In the genomic region with DNA sequence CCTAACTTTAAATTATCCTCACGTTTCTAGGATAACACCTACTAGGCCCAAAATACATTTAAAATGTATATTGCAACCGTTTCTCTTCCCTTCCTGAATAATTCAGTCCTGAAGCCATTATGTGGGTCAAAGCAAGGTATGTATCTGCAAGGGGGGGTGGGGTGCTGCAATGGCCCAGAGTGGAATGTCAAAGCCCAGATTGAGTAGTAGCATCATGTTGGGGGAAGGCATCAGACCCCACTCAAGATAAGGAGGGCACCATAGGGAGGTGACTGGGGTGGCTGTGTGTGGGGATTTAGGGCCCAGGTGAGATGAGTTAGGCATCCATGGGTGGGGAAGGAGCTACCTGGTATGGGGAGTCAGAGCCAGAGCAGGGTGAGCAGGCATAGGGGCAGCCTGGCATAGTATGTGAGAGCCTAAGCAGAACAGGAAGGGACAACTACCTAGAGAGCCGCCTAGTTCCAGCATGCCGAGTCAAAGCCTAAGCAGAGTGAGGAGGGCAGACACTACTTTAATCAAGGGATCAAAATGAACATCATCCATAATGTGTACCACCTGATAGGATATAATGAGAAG, we compare ENCODE assay signal across 15 cellular contexts. TPM values are rescaled to one million over a fixed set of nuclear protein-coding genes. Genes with fewer than 3 reads are reported as not detected.
DNase-seq lines count a peak whose midpoint lies in the region; TF ChIP-seq lines count a peak whose summit lies in the region.
"Had no signal": no experiment of that assay in that cellular context is flagged by ENCODE, and none has a peak within 500 bp of the region (broad histone marks: within the 10 kb centered on the region; RNA-seq: fewer than 3 reads in every experiment).

No MANE protein-coding gene starts in this region.

- no peak overlapping the region for H4K8ac ChIP-seq in neuronal stem cell (ENCODE audit: low read depth, low read length)

- no peak for TF ChIP-seq POLR2A in esophagus muscularis mucosa (IDR thresholded peaks at IDR 0.05; ENCODE audit: low read depth)

- H2AFZ ChIP-seq in neuronal stem cell (ENCODE audit: low read length) = no peak overlapping the region

- H3K4me1 ChIP-seq in neuronal stem cell (ENCODE audit: control insufficient read depth in 2 of 2, insufficient read depth in 1 of 2, low read depth in 1 of 2, low read length in 2 of 2) (peaks cover 0 to under 1% of the 10 kb centered on the region in 2 donors), esophagus muscularis mucosa (peaks cover 30 to 38% (median 34%) of the 10 kb centered on the region in 4 donors)

- H3K36me3 Mint-ChIP-seq in activated CD4-positive, alpha-beta memory T cell treated with anti-CD3 and anti-CD28 coated beads for 36 hours = peaks cover 14% of the 10 kb centered on the region
- peaks cover 44% of the 10 kb centered on the region for H3K36me3 Mint-ChIP-seq in activated CD4-positive, alpha-beta memory T cell treated with anti-CD3 and anti-CD28 coated beads, Interleukin-2, amount 10 ng/mL, durations not matched to agents 7 days and 5 days (ENCODE audit: low read depth)
- H3K36me3 Mint-ChIP-seq in Calu3 (ENCODE audit: insufficient read depth, unreplicated experiment) = peaks cover 12% of the 10 kb centered on the region
- H3K36me3 Mint-ChIP-seq in chondrocyte (ENCODE audit: low read depth) = peaks cover 3% of the 10 kb centered on the region

- H3K27ac Mint-ChIP-seq in activated CD4-positive, alpha-beta memory T cell treated with anti-CD3 and anti-CD28 coated beads for 36 hours = peak overlapping the region; percentile 3
- no peak overlapping the region for H3K27ac Mint-ChIP-seq in activated CD4-positive, alpha-beta memory T cell treated with anti-CD3 and anti-CD28 coated beads, Interleukin-2, amount 10 ng/mL, durations not matched to agents 7 days and 5 days
- H3K27ac Mint-ChIP-seq in Calu3 (ENCODE audit: unreplicated experiment) (peak overlapping the region; percentile 55), chondrocyte (ENCODE audit: unreplicated experiment) (peak overlapping the region; percentile 32)

- no peaks in the 10 kb centered on the region for H3K27me3 Mint-ChIP-seq in activated CD4-positive, alpha-beta memory T cell treated with anti-CD3 and anti-CD28 coated beads for 36 hours
- no peaks in the 10 kb centered on the region for H3K27me3 Mint-ChIP-seq in activated CD4-positive, alpha-beta memory T cell treated with anti-CD3 and anti-CD28 coated beads, Interleukin-2, amount 10 ng/mL, durations not matched to agents 7 days and 5 days
- no peaks in the 10 kb centered on the region for H3K27me3 Mint-ChIP-seq in Calu3 (ENCODE audit: unreplicated experiment)
- no peaks in the 10 kb centered on the region for H3K27me3 Mint-ChIP-seq in chondrocyte (ENCODE audit: low read depth)

- H3K36me3 ChIP-seq in neuronal stem cell (replicated peaks in 1 of 2; ENCODE audit: control insufficient read depth in 2 of 2, insufficient read depth in 2 of 2, low read length in 2 of 2) (peaks cover 2 to 49% of the 10 kb centered on the region in 2 donors), esophagus muscularis mucosa (no peaks in the 10 kb centered on the region)

- no peak overlapping the region for H2BK12ac ChIP-seq in neuronal stem cell (ENCODE audit: low read length)

- H3K18ac ChIP-seq in neuronal stem cell (ENCODE audit: low read length) = no peak overlapping the region

- H3K9me3 ChIP-seq in neuronal stem cell (replicated peaks in 1 of 2; ENCODE audit: control insufficient read depth in 2 of 2, insufficient read depth in 1 of 2, low read depth in 1 of 2, low read length in 2 of 2) (no peaks in the 10 kb centered on the region), esophagus muscularis mucosa (no peaks in the 10 kb centered on the region)
- H3K9me3 ChIP-seq: MG63 had no signal

- H4K91ac ChIP-seq in neuronal stem cell (ENCODE audit: low read depth, low read length, poor library complexity) = no peak overlapping the region

- no peak overlapping the region for H2BK5ac ChIP-seq in neuronal stem cell (ENCODE audit: low read length)

- H3K4me3 ChIP-seq in neuronal stem cell (ENCODE audit: low read length in 2 of 2) = no peak overlapping the region
- no peak overlapping the region for H3K4me3 ChIP-seq in esophagus muscularis mucosa
- H3K4me3 ChIP-seq: MG63 had no signal

- WGBS in neuronal stem cell (ENCODE audit: extremely low coverage in 2 of 2, insufficient read length in 2 of 2, insufficient replicate concordance in 1 of 2), 2 donors = no CpG with 5 or more reads among the region's 4 CpGs
- 88% methylated on average over 4 of the region's 4 CpGs for WGBS in esophagus muscularis mucosa

- CTCF ChIA-PET in activated CD4-positive, alpha-beta memory T cell treated with anti-CD3 and anti-CD28 coated beads for 36 hours (lab: Charles Lee) = no interaction called here
- CTCF ChIA-PET in activated CD4-positive, alpha-beta memory T cell treated with anti-CD3 and anti-CD28 coated beads, Interleukin-2, amount 10 ng/mL, durations not matched to agents 7 days and 5 days (lab: Charles Lee) = no interaction called here
- CTCF ChIA-PET in Calu3 (lab: Charles Lee) = no interaction called here

- peak overlapping the region; percentile 80 for H3K23ac ChIP-seq in neuronal stem cell (ENCODE audit: low read depth, low read length, poor library complexity)

- no peak overlapping the region for H2BK120ac ChIP-seq in neuronal stem cell (ENCODE audit: low read depth, low read length)

- H3K27me3 ChIP-seq in neuronal stem cell (ENCODE audit: control insufficient read depth in 3 of 3, insufficient read depth in 3 of 3, low read depth in 1 of 3, low read length in 3 of 3) = no peaks in the 10 kb centered on the region
- no peaks in the 10 kb centered on the region for H3K27me3 ChIP-seq in esophagus muscularis mucosa
- H3K27me3 ChIP-seq: MG63 had no signal

- no peak overlapping the region for H3K4me3 Mint-ChIP-seq in activated CD4-positive, alpha-beta memory T cell treated with anti-CD3 and anti-CD28 coated beads for 36 hours
- H3K4me3 Mint-ChIP-seq in activated CD4-positive, alpha-beta memory T cell treated with anti-CD3 and anti-CD28 coated beads, Interleukin-2, amount 10 ng/mL, durations not matched to agents 7 days and 5 days = no peak overlapping the region
- H3K4me3 Mint-ChIP-seq in Calu3 (ENCODE audit: low read depth, unreplicated experiment) (no peak overlapping the region), chondrocyte (ENCODE audit: unreplicated experiment) (no peak overlapping the region)

- in situ Hi-C loops in GM13976 (cut with MboI; ENCODE audit: low sequenced_read_pairs, unreplicated experiment) = no loop called here

- DNase-seq in activated CD4-positive, alpha-beta memory T cell treated with anti-CD3 and anti-CD28 coated beads for 36 hours = no peak
- no peak for DNase-seq in activated CD4-positive, alpha-beta memory T cell treated with anti-CD3 and anti-CD28 coated beads, Interleukin-2, amount 10 ng/mL, durations not matched to agents 7 days and 5 days
- DNase-seq in Calu3 (no peak), chondrocyte (ENCODE audit: low spot score) (no peak), neuronal stem cell (ENCODE audit: low spot score) (no peak), esophagus muscularis mucosa (ENCODE audit: extremely low spot score) (no peak), GM13976 (ENCODE audit: low spot score) (no peak), foreskin melanocyte (no peak)
- DNase-seq: 8988T, DMS79 treated with DMSO at 0.1 percent for 48 hours, MG63, NCI-H187 treated with DMSO at 0.1 percent for 48 hours, NCI-H446 treated with DMSO at 0.1 percent for 48 hours, NCI-H774 had no signal

- no peak overlapping the region for H3K4me2 ChIP-seq in neuronal stem cell (ENCODE audit: insufficient read depth, low read length, poor library complexity, severe bottlenecking)

- H3K4ac ChIP-seq in neuronal stem cell (ENCODE audit: low read length) = no peak overlapping the region

- intact Hi-C loops in activated CD4-positive, alpha-beta memory T cell treated with anti-CD3 and anti-CD28 coated beads for 36 hours (cut with micrococcal nuclease) = no loop called here
- intact Hi-C loops in Calu3 (cut with micrococcal nuclease; ENCODE audit: unreplicated experiment) = no loop called here
- intact Hi-C loops in esophagus muscularis mucosa (cut with DNase I) = loop anchor here (5.0 kb wide), 1 partner anchor 36 kb away; no protein-coding TSS in a partner anchor

- H2BK15ac ChIP-seq in neuronal stem cell (ENCODE audit: low read length) = no peak overlapping the region

- no peaks in the 10 kb centered on the region for H3K9me3 Mint-ChIP-seq in activated CD4-positive, alpha-beta memory T cell treated with anti-CD3 and anti-CD28 coated beads for 36 hours
- H3K9me3 Mint-ChIP-seq in activated CD4-positive, alpha-beta memory T cell treated with anti-CD3 and anti-CD28 coated beads, Interleukin-2, amount 10 ng/mL, durations not matched to agents 7 days and 5 days = no peaks in the 10 kb centered on the region
- H3K9me3 Mint-ChIP-seq in Calu3 (ENCODE audit: low read depth, unreplicated experiment) (no peaks in the 10 kb centered on the region), chondrocyte (ENCODE audit: low read depth) (no peaks in the 10 kb centered on the region)

- no peak overlapping the region for H3K14ac ChIP-seq in neuronal stem cell (ENCODE audit: low read length)

- no TSS peak for BruUV-seq in Calu3 (replicated peaks; lab: Mats Ljungman, UMichigan)

- peaks cover 80% of the 10 kb centered on the region for H3K4me1 Mint-ChIP-seq in activated CD4-positive, alpha-beta memory T cell treated with anti-CD3 and anti-CD28 coated beads for 36 hours (ENCODE audit: low read depth)
- H3K4me1 Mint-ChIP-seq in activated CD4-positive, alpha-beta memory T cell treated with anti-CD3 and anti-CD28 coated beads, Interleukin-2, amount 10 ng/mL, durations not matched to agents 7 days and 5 days = peaks cover 37% of the 10 kb centered on the region
- H3K4me1 Mint-ChIP-seq in Calu3 (ENCODE audit: low read depth, unreplicated experiment) (peaks cover 3% of the 10 kb centered on the region), chondrocyte (ENCODE audit: low read depth) (peaks cover 28% of the 10 kb centered on the region)

- no peak for TF ChIP-seq EP300 in esophagus muscularis mucosa (IDR thresholded peaks at IDR 0.05)

- H3K9ac ChIP-seq in neuronal stem cell (ENCODE audit: low read depth, low read length, poor library complexity) = peak overlapping the region; percentile 50

- TF ChIP-seq CTCF in Calu3 (IDR thresholded peaks at IDR 0.05; ENCODE audit: unreplicated experiment) (no peak), chondrocyte (IDR thresholded peaks at IDR 0.05) (no peak), esophagus muscularis mucosa (IDR thresholded peaks at IDR 0.05) (no peak), GM13976 (IDR thresholded peaks at IDR 0.05; ENCODE audit: borderline replicate concordance, control extremely low read depth, extremely low read depth, insufficient read depth, missing control alignments) (no peak)

- no peak overlapping the region for H3K27ac ChIP-seq in neuronal stem cell (replicated peaks; ENCODE audit: low read length)
- no peak overlapping the region for H3K27ac ChIP-seq in esophagus muscularis mucosa (replicated peaks in 1 of 4)
- H3K27ac ChIP-seq: C4-2B had no signal

- POLR2A ChIA-PET in activated CD4-positive, alpha-beta memory T cell treated with anti-CD3 and anti-CD28 coated beads for 36 hours (lab: Charles Lee) = no interaction called here
- POLR2A ChIA-PET in activated CD4-positive, alpha-beta memory T cell treated with anti-CD3 and anti-CD28 coated beads, Interleukin-2, amount 10 ng/mL, durations not matched to agents 7 days and 5 days (lab: Charles Lee) = no interaction called here

- H3K79me1 ChIP-seq in neuronal stem cell (ENCODE audit: low read depth, low read length) = peaks cover 3% of the 10 kb centered on the region

- no peak overlapping the region for H2AK5ac ChIP-seq in neuronal stem cell (ENCODE audit: low read depth, low read length)

RNA-seq across cellular contexts. Expression of a gene that starts 48.2 kb away (rescaled TPM):
- total RNA-seq in activated CD4-positive, alpha-beta memory T cell treated with anti-CD3 and anti-CD28 coated beads for 36 hours = 10 to 100 TPM; 51.9 to 52.5 TPM
- 10 to 100 TPM; 58.8 to 59.3 TPM for total RNA-seq in activated CD4-positive, alpha-beta memory T cell treated with anti-CD3 and anti-CD28 coated beads, Interleukin-2, amount 10 ng/mL, durations not matched to agents 7 days and 5 days
- total RNA-seq in Calu3 (2022) = 41.6 and 44.6 TPM in 2 replicates
- total RNA-seq in chondrocyte = 34.6 to 39.6 TPM (median 39.0 TPM) in 3 replicates
- 25.0 TPM for polyA plus RNA-seq in neuronal stem cell (2013, experiment 1 of 2)
- polyA plus RNA-seq in neuronal stem cell (2013, experiment 2 of 2) = 27.0 TPM
- total RNA-seq in esophagus muscularis mucosa = 10 to 100 TPM; 28.3 to 44.9 (median 32.2) TPM
